Comparison of ENCODE assay signal across 30 cellular contexts in genomic region chr11:123231777-123232176, GRCh38. TPM values are rescaled to one million over a fixed set of nuclear protein-coding genes. Genes with fewer than 3 reads are reported as not detected.
A peak's percentile ranks its signal among the peaks of the same experiment; 100 is the strongest.
DNase-seq lines count a peak whose midpoint lies in the region; ATAC-seq and TF ChIP-seq lines count a peak whose summit lies in the region.
"Had no signal": no experiment of that assay in that cellular context is flagged by ENCODE, and none has a peak within 500 bp of the region (broad histone marks: within the 10 kb centered on the region; RNA-seq: fewer than 3 reads in every experiment).

No MANE protein-coding gene starts in this region.

- ATAC-seq in SK-N-SH treated with all-trans-retinoic acid at 6 μM for 48 hours: peak; percentile 81
- ATAC-seq: activated T-helper 17 cell treated with anti-CD3 and anti-CD28 coated beads, Interleukin-2, amount 50 U/mL, for 72 hours; body of pancreas; gastrocnemius medialis; left lung; naive thymus-derived CD8-positive, alpha-beta T cell had no signal

- H3K27me3 ChIP-seq in mesenchymal stem cell (ENCODE audit: control insufficient read depth in 1 of 2, insufficient read depth in 1 of 2, low read length in 2 of 2) (no peaks in the 10 kb centered on the region), stomach smooth muscle (ENCODE audit: control insufficient read depth in 1 of 2, insufficient read depth in 2 of 2, low read length in 2 of 2) (no peaks in the 10 kb centered on the region), BE2C (no peaks in the 10 kb centered on the region)
- H3K27me3 ChIP-seq: body of pancreas, gastrocnemius medialis, left lung, right lobe of liver had no signal

- H3K9ac ChIP-seq in mesenchymal stem cell (ENCODE audit: low read length): peak overlapping the region; percentile 51
- H3K9ac ChIP-seq in stomach smooth muscle (ENCODE audit: low read length in 2 of 2): no peak overlapping the region
- H3K9ac ChIP-seq: parathyroid adenoma had no signal

- H3K36me3 Mint-ChIP-seq in T-helper 2 cell treated with Interferon-gamma antibody and Interleukin-4, amounts not matched to agents 5 μg/mL and 100 μg/mL, for 36 hours (ENCODE audit: low read depth): peaks cover 8% of the 10 kb centered on the region
- H3K36me3 Mint-ChIP-seq: activated naive CD8-positive, alpha-beta T cell treated with anti-CD3 and anti-CD28 coated beads for 36 hours; IgD-negative memory B cell; naive thymus-derived CD8-positive, alpha-beta T cell had no signal

- 100% methylated on average over 1 of the region's 3 CpGs for WGBS in mesenchymal stem cell

- H3K4me3 Mint-ChIP-seq in T-helper 2 cell treated with Interferon-gamma antibody and Interleukin-4, amounts not matched to agents 5 μg/mL and 100 μg/mL, for 36 hours: no peak overlapping the region
- H3K4me3 Mint-ChIP-seq: activated naive CD8-positive, alpha-beta T cell treated with anti-CD3 and anti-CD28 coated beads for 36 hours; activated T-helper 17 cell treated with anti-CD3 and anti-CD28 coated beads, Interleukin-2, amount 50 U/mL, for 72 hours; B cell; IgD-negative memory B cell; naive thymus-derived CD8-positive, alpha-beta T cell; stimulated activated naive CD8-positive, alpha-beta T cell treated with anti-CD3 and anti-CD28 coated beads, Interleukin-15, Interleukin-2, amounts not matched to agents 100 ng/mL and 50 ng/mL, for 24 hours had no signal

- H3K36me3 ChIP-seq in mesenchymal stem cell (ENCODE audit: control insufficient read depth in 1 of 2, insufficient read depth in 2 of 2, low read depth in 1 of 2, low read length in 2 of 2) (no peaks in the 10 kb centered on the region), stomach smooth muscle (ENCODE audit: control insufficient read depth in 2 of 2, insufficient read depth in 2 of 2, low read length in 2 of 2) (no peaks in the 10 kb centered on the region), BE2C (no peaks in the 10 kb centered on the region)
- H3K36me3 ChIP-seq: gastrocnemius medialis, left lung, right lobe of liver, tibial artery had no signal

- peak overlapping the region; percentile 18 for H4K91ac ChIP-seq in mesenchymal stem cell (ENCODE audit: low read length)

- H3K27ac Mint-ChIP-seq in T-helper 2 cell treated with Interferon-gamma antibody and Interleukin-4, amounts not matched to agents 5 μg/mL and 100 μg/mL, for 36 hours: peak overlapping the region; percentile 7
- H3K27ac Mint-ChIP-seq: activated T-helper 17 cell treated with anti-CD3 and anti-CD28 coated beads, Interleukin-2, amount 50 U/mL, for 72 hours; B cell; IgD-negative memory B cell; stimulated activated naive CD8-positive, alpha-beta T cell treated with anti-CD3 and anti-CD28 coated beads, Interleukin-15, Interleukin-2, amounts not matched to agents 100 ng/mL and 50 ng/mL, for 24 hours had no signal

- no peak for DNase-seq in T-helper 2 cell treated with Interferon-gamma antibody and Interleukin-4, amounts not matched to agents 5 μg/mL and 100 μg/mL, for 36 hours (ENCODE audit: low spot score)
- no peak for DNase-seq in T-helper 2 cell
- DNase-seq in mesenchymal stem cell: no peak
- no peak for DNase-seq in NCI-H2029 treated with DMSO at 0.1 percent for 48 hours (lab: John Stamatoyannopoulos, UW)
- DNase-seq in activated gamma-delta T cell treated with Interleukin-2 at 50 U/mL for 16 hours: no peak
- no peak for DNase-seq in BE2C
- DNase-seq: activated naive CD8-positive, alpha-beta T cell treated with anti-CD3 and anti-CD28 coated beads for 36 hours; body of pancreas; DMS53; effector CD4-positive, alpha-beta T cell; erythroblast; gastrocnemius medialis; GF-D8; hypothalamus; left lung; naive thymus-derived CD8-positive, alpha-beta T cell; NCI-H1092 treated with DMSO at 0.1 percent for 48 hours; NCI-H2081; NCI-H345; right lobe of liver; stimulated activated CD4-positive, alpha-beta T cell treated with anti-CD3 and anti-CD28 coated beads, Interleukin-15, amount 100 ng/mL, for 24 hours; tibial artery had no signal

- H2AK5ac ChIP-seq in mesenchymal stem cell (ENCODE audit: low read length, severe bottlenecking): no peak overlapping the region

- H3K27ac ChIP-seq in mesenchymal stem cell (ENCODE audit: low read length, poor library complexity, severe bottlenecking) (no peak overlapping the region), stomach smooth muscle (ENCODE audit: low read length) (peak overlapping the region; percentile 46)
- H3K27ac ChIP-seq: 22Rv1, body of pancreas, gastrocnemius medialis, left lung, parathyroid adenoma, right lobe of liver, tibial artery had no signal

- peaks cover 31% of the 10 kb centered on the region for H3K4me1 Mint-ChIP-seq in T-helper 2 cell treated with Interferon-gamma antibody and Interleukin-4, amounts not matched to agents 5 μg/mL and 100 μg/mL, for 36 hours (ENCODE audit: low read depth)

- H3K4me2 ChIP-seq in mesenchymal stem cell (ENCODE audit: low read length, poor library complexity, severe bottlenecking): no peak overlapping the region

- H2BK12ac ChIP-seq in mesenchymal stem cell (ENCODE audit: low read length in 2 of 2): peak overlapping the region; percentile 69 to 99

- no peak overlapping the region for H2AFZ ChIP-seq in mesenchymal stem cell (ENCODE audit: low read depth, low read length)
- H2AFZ ChIP-seq: parathyroid adenoma had no signal

- peaks cover 11% of the 10 kb centered on the region for H3K9me3 Mint-ChIP-seq in T-helper 2 cell treated with Interferon-gamma antibody and Interleukin-4, amounts not matched to agents 5 μg/mL and 100 μg/mL, for 36 hours
- H3K9me3 Mint-ChIP-seq: activated naive CD8-positive, alpha-beta T cell treated with anti-CD3 and anti-CD28 coated beads for 36 hours; activated T-helper 17 cell treated with anti-CD3 and anti-CD28 coated beads, Interleukin-2, amount 50 U/mL, for 72 hours; naive thymus-derived CD8-positive, alpha-beta T cell; stimulated activated naive CD8-positive, alpha-beta T cell treated with anti-CD3 and anti-CD28 coated beads, Interleukin-15, Interleukin-2, amounts not matched to agents 100 ng/mL and 50 ng/mL, for 24 hours had no signal

- peak overlapping the region in 1 of 2 experiments; percentile 94 for H3K18ac ChIP-seq in mesenchymal stem cell (ENCODE audit: low read depth in 1 of 2, low read length in 2 of 2)

- H4K8ac ChIP-seq in mesenchymal stem cell (ENCODE audit: low read length): no peak overlapping the region

- H3K14ac ChIP-seq in mesenchymal stem cell (ENCODE audit: low read length in 2 of 2): no peak overlapping the region

- H3K27me3 Mint-ChIP-seq in T-helper 2 cell treated with Interferon-gamma antibody and Interleukin-4, amounts not matched to agents 5 μg/mL and 100 μg/mL, for 36 hours (ENCODE audit: low read depth): peaks cover 20% of the 10 kb centered on the region

- peak overlapping the region in 1 of 2 experiments; percentile 79 for H3K4ac ChIP-seq in mesenchymal stem cell (ENCODE audit: low read depth in 1 of 2, low read length in 2 of 2)

- H3K9me3 ChIP-seq in mesenchymal stem cell (ENCODE audit: control insufficient read depth, low read length) (no peaks in the 10 kb centered on the region), stomach smooth muscle (ENCODE audit: control insufficient read depth in 2 of 2, low read length in 2 of 2) (no peaks in the 10 kb centered on the region), BE2C (no peaks in the 10 kb centered on the region)
- H3K9me3 ChIP-seq: body of pancreas, gastrocnemius medialis, left lung, right lobe of liver, tibial artery had no signal

- H3K4me3 ChIP-seq in mesenchymal stem cell (ENCODE audit: insufficient read depth in 1 of 2, low read depth in 1 of 2, low read length in 2 of 2) (peak overlapping the region in 1 of 2 experiments; percentile 13), stomach smooth muscle (ENCODE audit: low read length in 2 of 2) (peak overlapping the region in 1 of 2 donors; percentile 54), BE2C (ENCODE audit: low read depth, low read length) (no peak overlapping the region)
- H3K4me3 ChIP-seq: body of pancreas, gastrocnemius medialis, left lung, right lobe of liver, tibial artery had no signal

- no peak for TF ChIP-seq CTCF in BE2C (IDR thresholded peaks at IDR 0.05; ENCODE audit: low read depth, low read length)

- peak overlapping the region; percentile 27 for H2BK120ac ChIP-seq in mesenchymal stem cell (ENCODE audit: low read depth, low read length)

- H3K23ac ChIP-seq in mesenchymal stem cell (ENCODE audit: low read length in 2 of 2): no peak overlapping the region

- no peak overlapping the region for H2BK5ac ChIP-seq in mesenchymal stem cell (ENCODE audit: low read depth, low read length, poor library complexity, severe bottlenecking)

- H3K4me1 ChIP-seq in mesenchymal stem cell (ENCODE audit: control insufficient read depth, insufficient read depth, low read depth, low read length): peaks cover 2% of the 10 kb centered on the region
- peaks cover 49% of the 10 kb centered on the region for H3K4me1 ChIP-seq in stomach smooth muscle (ENCODE audit: control insufficient read depth, insufficient read depth, low read length)
- 0 out of 2 replicates have a peak, but pooled peaks cover 2% of the 10 kb centered on the region for H3K4me1 ChIP-seq in BE2C
- H3K4me1 ChIP-seq: body of pancreas, gastrocnemius medialis, parathyroid adenoma, right lobe of liver, tibial artery had no signal

- H3K79me1 ChIP-seq in mesenchymal stem cell (replicated peaks; ENCODE audit: low read length, poor library complexity, severe bottlenecking): no peaks in the 10 kb centered on the region

- no peak overlapping the region for H2BK15ac ChIP-seq in mesenchymal stem cell (ENCODE audit: low read depth, poor library complexity, severe bottlenecking)

TF ChIP-seq in SK-N-SH treated with all-trans-retinoic acid at 6 μM for 48 hours, 23 proteins besides CTCF, POLR2A, EP300 and RAD21 (continues in another document):
- TF ChIP-seq ESRRG (CRISPR knock-in tag; IDR thresholded peaks at IDR 0.05) (no peak), OSR1 (CRISPR knock-in tag; IDR thresholded peaks at IDR 0.05) (no peak), BACH2 (CRISPR knock-in tag; IDR thresholded peaks at IDR 0.05; ENCODE audit: borderline replicate concordance) (no peak), ISL1 (CRISPR knock-in tag; IDR thresholded peaks at IDR 0.05) (peak; percentile 80), CSRNP3 (CRISPR knock-in tag; IDR thresholded peaks at IDR 0.05) (no peak), ZC3H10 (CRISPR knock-in tag; IDR thresholded peaks at IDR 0.05) (no peak)

RNA-seq across cellular contexts. Expression of gene CLMP, which starts 36.7 kb away (rescaled TPM):
- 46.5 TPM for polyA plus RNA-seq in mesenchymal stem cell (2013, experiment 1 of 2)
- 48.1 TPM for polyA plus RNA-seq in mesenchymal stem cell (2013, experiment 2 of 2)
- polyA plus RNA-seq in BE2C (2012; ENCODE audit: insufficient read depth, insufficient read length, low read depth): 44.4 TPM
